ENCODE assay signal across 18 cellular contexts in genomic region chr15:69615756-69616155, GRCh38.
DNase-seq lines count a peak whose midpoint lies in the region; ATAC-seq and TF ChIP-seq lines count a peak whose summit lies in the region.
"Had no signal": no experiment of that assay in that cellular context is flagged by ENCODE, and none has a peak within 500 bp of the region (broad histone marks: within the 10 kb centered on the region; RNA-seq: fewer than 3 reads in every experiment).

No MANE protein-coding gene starts in this region.

- peak overlapping the region; percentile 68 for H3K27ac ChIP-seq in 22Rv1
- H3K27ac ChIP-seq in stomach = peak overlapping the region in 1 of 5 donors; percentile 9
- H3K27ac ChIP-seq: GM23248 had no signal

- peak overlapping the region in 2 of 7 donors; percentile 12 to 33 for H3K27ac Mint-ChIP-seq in CD14-positive monocyte
- no peak overlapping the region for H3K27ac Mint-ChIP-seq in activated CD4-positive, alpha-beta memory T cell treated with anti-CD3 and anti-CD28 coated beads for 36 hours
- no peak overlapping the region for H3K27ac Mint-ChIP-seq in activated naive CD8-positive, alpha-beta T cell treated with anti-CD3 and anti-CD28 coated beads, Interleukin-2, amount 50 U/mL, for 24 hours
- H3K27ac Mint-ChIP-seq: CD8-positive, alpha-beta T cell had no signal

- H3K4me1 ChIP-seq in stomach = peaks cover 0 to 11% (median 2%) of the 10 kb centered on the region in 4 donors

- peaks cover 0 to 3% (median 0%) of the 10 kb centered on the region in 7 donors for H3K9me3 Mint-ChIP-seq in CD14-positive monocyte
- no peaks in the 10 kb centered on the region for H3K9me3 Mint-ChIP-seq in activated CD4-positive, alpha-beta memory T cell treated with anti-CD3 and anti-CD28 coated beads for 36 hours
- no peaks in the 10 kb centered on the region for H3K9me3 Mint-ChIP-seq in activated naive CD8-positive, alpha-beta T cell treated with anti-CD3 and anti-CD28 coated beads, Interleukin-2, amount 50 U/mL, for 24 hours
- H3K9me3 Mint-ChIP-seq: CD8-positive, alpha-beta T cell had no signal

- WGBS in stomach, 5 donors = 64 to 80% (median 72%) methylated on average over 5 of the region's 5 CpGs

- no peaks in the 10 kb centered on the region for H3K9me3 ChIP-seq in stomach

- DNase-seq in CD14-positive monocyte (ENCODE audit: low spot score) = peak; percentile 27
- DNase-seq in ecto neural progenitor cell (ENCODE audit: low spot score) = peak; percentile 12
- peak; percentile 59 for DNase-seq in stomach
- DNase-seq in activated CD4-positive, alpha-beta memory T cell treated with anti-CD3 and anti-CD28 coated beads for 36 hours = no peak
- DNase-seq in activated naive CD8-positive, alpha-beta T cell treated with anti-CD3 and anti-CD28 coated beads, Interleukin-2, amount 50 U/mL, for 24 hours = no peak
- DNase-seq: ACHN, Calu3, DMS 273 treated with DMSO at 0.1 percent for 48 hours, DMS53, DND-41, EL, GM23248, HCEC 1CT, IMR-90 had no signal

- H3K4me3 Mint-ChIP-seq in CD14-positive monocyte = no peak overlapping the region
- H3K4me3 Mint-ChIP-seq in activated CD4-positive, alpha-beta memory T cell treated with anti-CD3 and anti-CD28 coated beads for 36 hours = no peak overlapping the region
- H3K4me3 Mint-ChIP-seq in activated naive CD8-positive, alpha-beta T cell treated with anti-CD3 and anti-CD28 coated beads, Interleukin-2, amount 50 U/mL, for 24 hours = no peak overlapping the region
- H3K4me3 Mint-ChIP-seq: CD8-positive, alpha-beta T cell had no signal

- CTCF ChIA-PET in activated CD4-positive, alpha-beta memory T cell treated with anti-CD3 and anti-CD28 coated beads for 36 hours (lab: Charles Lee) = interaction anchor here (0.8 kb wide), 1 partner anchor 140 kb away, joined by 3 read pairs; no protein-coding TSS in a partner anchor

- peaks cover 31% of the 10 kb centered on the region for H3K4me1 Mint-ChIP-seq in CD14-positive monocyte
- H3K4me1 Mint-ChIP-seq in activated CD4-positive, alpha-beta memory T cell treated with anti-CD3 and anti-CD28 coated beads for 36 hours (ENCODE audit: low read depth) = no peaks in the 10 kb centered on the region
- H3K4me1 Mint-ChIP-seq in activated naive CD8-positive, alpha-beta T cell treated with anti-CD3 and anti-CD28 coated beads, Interleukin-2, amount 50 U/mL, for 24 hours = peaks cover under 1% of the 10 kb centered on the region

- intact Hi-C loops in CD14-positive monocyte (cut with micrococcal nuclease) (no loop called here), stomach (cut with DNase I; ENCODE audit: low total_unique reads) (no loop called here)
- intact Hi-C loops in activated CD4-positive, alpha-beta memory T cell treated with anti-CD3 and anti-CD28 coated beads for 36 hours (cut with micrococcal nuclease) = no loop called here

- H3K36me3 Mint-ChIP-seq in CD14-positive monocyte = peaks cover 0 to 3% of the 10 kb centered on the region in 2 donors
- no peaks in the 10 kb centered on the region for H3K36me3 Mint-ChIP-seq in activated CD4-positive, alpha-beta memory T cell treated with anti-CD3 and anti-CD28 coated beads for 36 hours
- no peaks in the 10 kb centered on the region for H3K36me3 Mint-ChIP-seq in activated naive CD8-positive, alpha-beta T cell treated with anti-CD3 and anti-CD28 coated beads, Interleukin-2, amount 50 U/mL, for 24 hours (ENCODE audit: low read depth)
- H3K36me3 Mint-ChIP-seq: CD8-positive, alpha-beta T cell had no signal

- H3K36me3 ChIP-seq in stomach = no peaks in the 10 kb centered on the region

- TF ChIP-seq CTCF in 22Rv1 (IDR thresholded peaks at IDR 0.05) (no peak), CD14-positive monocyte (IDR thresholded peaks at IDR 0.05) (no peak), stomach (IDR thresholded peaks at IDR 0.05) (no peak)

- H3K27me3 Mint-ChIP-seq in CD14-positive monocyte (ENCODE audit: low read depth in 3 of 3) = peaks cover 2 to 3% (median 2%) of the 10 kb centered on the region in 3 donors
- peaks cover 2% of the 10 kb centered on the region for H3K27me3 Mint-ChIP-seq in activated CD4-positive, alpha-beta memory T cell treated with anti-CD3 and anti-CD28 coated beads for 36 hours
- peaks cover 11% of the 10 kb centered on the region for H3K27me3 Mint-ChIP-seq in activated naive CD8-positive, alpha-beta T cell treated with anti-CD3 and anti-CD28 coated beads, Interleukin-2, amount 50 U/mL, for 24 hours

- ATAC-seq in activated naive CD8-positive, alpha-beta T cell treated with anti-CD3 and anti-CD28 coated beads, Interleukin-2, amount 50 U/mL, for 24 hours = no peak
- ATAC-seq in HG03520 (IDR thresholded peaks at IDR 0.05; ENCODE audit: unreplicated experiment) = no peak
- ATAC-seq: CD8-positive, alpha-beta T cell; K562 had no signal

- no peaks in the 10 kb centered on the region for H3K27me3 ChIP-seq in stomach

- no peak for TF ChIP-seq EP300 in stomach (IDR thresholded peaks at IDR 0.05)

- POLR2A ChIA-PET in activated CD4-positive, alpha-beta memory T cell treated with anti-CD3 and anti-CD28 coated beads for 36 hours (lab: Charles Lee) = no interaction called here

- no peak overlapping the region for H3K4me3 ChIP-seq in stomach
- H3K4me3 ChIP-seq: GM23248, K562 had no signal

- no peak for TF ChIP-seq POLR2A in stomach (IDR thresholded peaks at IDR 0.05)

Comparison
In these comparisons a context has a peak if more than half of its experiments do, and no peak if none do; other contexts are left out.
1. DNase-seq: peak in CD14-positive monocyte (single experiment), ecto neural progenitor cell (single experiment) and stomach (single experiment); none in activated CD4-positive, alpha-beta memory T cell treated with anti-CD3 and anti-CD28 coated beads for 36 hours (single experiment) and activated naive CD8-positive, alpha-beta T cell treated with anti-CD3 and anti-CD28 coated beads, Interleukin-2, amount 50 U/mL, for 24 hours (single experiment).